In the genomic region with DNA sequence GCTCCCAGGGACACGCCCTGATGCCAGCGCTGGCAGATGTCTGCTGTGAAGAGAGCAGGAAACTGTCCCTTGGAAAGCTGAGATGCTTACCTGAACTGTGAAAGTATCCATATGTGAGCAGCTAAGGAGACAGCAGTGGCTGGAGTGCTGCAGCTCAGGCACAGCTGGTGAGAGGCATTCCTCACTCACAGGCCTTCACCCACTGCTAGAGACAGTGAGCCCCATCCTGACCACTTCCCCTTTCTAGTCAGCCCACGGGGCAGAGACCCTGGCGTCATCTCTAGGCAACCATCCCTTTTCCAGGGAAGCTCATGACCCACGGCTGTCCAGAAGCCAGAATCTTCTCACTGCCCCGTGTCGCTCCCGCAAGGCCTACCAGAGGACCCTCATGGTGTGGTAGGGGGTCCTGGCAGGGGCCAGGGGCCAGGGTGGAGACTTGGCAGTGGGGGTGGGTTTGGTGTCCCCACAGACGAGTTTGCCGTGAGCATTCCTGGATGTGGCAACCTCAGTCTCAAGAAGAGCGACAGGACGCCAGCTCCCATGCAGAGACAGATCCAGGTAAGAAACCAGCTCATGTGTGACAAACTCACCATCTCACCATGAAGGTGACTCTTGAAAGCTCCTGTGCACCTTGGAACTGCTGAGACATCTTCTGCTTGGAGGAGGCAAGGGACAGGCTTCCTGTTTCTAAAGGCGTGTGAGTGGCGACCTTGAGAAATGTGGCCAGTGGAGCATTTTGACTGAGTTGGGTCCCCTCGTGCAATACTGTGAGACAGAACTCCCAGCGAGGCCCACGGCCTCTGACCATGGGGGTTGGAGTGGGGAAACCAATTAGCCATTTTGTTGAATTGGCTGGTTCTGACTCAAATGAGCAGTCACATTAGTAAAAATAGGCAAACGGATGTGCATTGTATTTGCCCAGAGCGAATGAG, we compare ENCODE assay signal across 12 cellular contexts. TPM values are rescaled to one million over a fixed set of nuclear protein-coding genes. Genes with fewer than 3 reads are reported as not detected.
DNase-seq lines count a peak whose midpoint lies in the region; ATAC-seq, FAIRE-seq and TF ChIP-seq lines count a peak whose summit lies in the region.
"Had no signal": no experiment of that assay in that cellular context is flagged by ENCODE, and none has a peak within 500 bp of the region (broad histone marks: within the 10 kb centered on the region; RNA-seq: fewer than 3 reads in every experiment).

A gene (minus strand): TSS at position 216 of the 932 bp plus-strand sequence. CDS start 105 bp downstream, at position 111.

- peaks cover 3% of the 10 kb centered on the region for H3K9me3 Mint-ChIP-seq in progenitor cell of endocrine pancreas (ENCODE audit: low read depth)
- H3K9me3 Mint-ChIP-seq: neural progenitor cell had no signal

- POLR2A ChIA-PET in K562 (lab: Yijun Ruan, JAX): interaction anchor here (0.6 kb wide), 1 partner anchor 11 kb away, joined by 3 read pairs; no protein-coding TSS in a partner anchor

- WGBS in K562 (ENCODE audit: insufficient coverage, low coverage, missing lambda C conversion rate): 22% methylated on average over 15 of the region's 19 CpGs

- TF ChIP-seq EP300 in K562 (IDR thresholded peaks at IDR 0.05; ENCODE audit: low read length): no peak

- H2AFZ ChIP-seq in K562 (ENCODE audit: low read depth, low read length): no peak within 1 kb of the TSS
- H2AFZ ChIP-seq: neural progenitor cell had no signal

- DNase-seq in SIG-M5 treated with dmso at 0.1 percent for 504 hours (lab: John Stamatoyannopoulos, UW; ENCODE audit: unreplicated experiment): peak; percentile 74
- DNase-seq in SIG-M5 (lab: John Stamatoyannopoulos, UW): no peak
- DNase-seq in K562 (ENCODE audit: extremely low read depth in 1 of 4, low spot score in 3 of 4): no peak
- DNase-seq in substantia nigra (lab: John Stamatoyannopoulos, UW): peak in 24 of 49 donors; percentile 11 to 62 (median 22)
- DNase-seq in progenitor cell of endocrine pancreas (ENCODE audit: low spot score, unreplicated experiment): no peak
- DNase-seq in SHP77 (lab: John Stamatoyannopoulos, UW): no peak
- no peak for DNase-seq in NCI-H1694 treated with DMSO at 0.1 percent for 48 hours (lab: John Stamatoyannopoulos, UW)

- no peak for TF ChIP-seq RAD21 in K562 (CRISPR knock-in tag; conservative IDR thresholded peaks at IDR 0.05 in 1 of 2, IDR thresholded peaks at IDR 0.05 in 1 of 2)

- H3K9ac ChIP-seq in K562 (ENCODE audit: insufficient read depth in 1 of 2, low read depth in 2 of 2, low read length in 2 of 2): no peak within 1 kb of the TSS
- H3K9ac ChIP-seq: neural progenitor cell had no signal

- in situ Hi-C loops in K562 (cut with MboI): loop anchor here (25.0 kb wide), 1 partner anchor 1202 kb away; a partner anchor contains a TSS

- CTCF ChIA-PET in K562 (lab: Yijun Ruan, JAX; ENCODE audit: low intra/inter-chr PET ratio): no interaction called here

- H3K4me2 ChIP-seq in K562 (ENCODE audit: insufficient read depth, low read length): no peak within 1 kb of the TSS
- H3K4me2 ChIP-seq: A549, neural progenitor cell had no signal

- no peak within 1 kb of the TSS for H3K27ac ChIP-seq in K562 (ENCODE audit: extremely low read depth, low read depth, low read length)
- H3K27ac ChIP-seq in substantia nigra (ENCODE audit: low read depth, low read length, poor library complexity, severe bottlenecking): peak within 1 kb of the TSS; percentile 31
- H3K27ac ChIP-seq: A549, HL-60, neural progenitor cell had no signal

- TF ChIP-seq CTCF in K562 (IDR thresholded peaks at IDR 0.05 in 2 of 3, conservative IDR thresholded peaks at IDR 0.05 in 1 of 3; ENCODE audit: insufficient read depth in 2 of 3, low read depth in 1 of 3, low read length in 3 of 3) (no peak), progenitor cell of endocrine pancreas (IDR thresholded peaks at IDR 0.05; ENCODE audit: unreplicated experiment) (no peak)

- H3K27ac Mint-ChIP-seq in progenitor cell of endocrine pancreas: no peak within 1 kb of the TSS
- H3K27ac Mint-ChIP-seq: neural progenitor cell had no signal

- H3K9me3 ChIP-seq in K562 (replicated peaks; ENCODE audit: control insufficient read depth, insufficient read depth, low read depth, low read length): no peaks in the 10 kb centered on the region
- H3K9me3 ChIP-seq: A549 had no signal

- H3K36me3 ChIP-seq in K562 (ENCODE audit: control insufficient read depth, insufficient read depth, low read length): no peaks in the 10 kb centered on the region
- H3K36me3 ChIP-seq: neural progenitor cell had no signal

- peaks cover 17% of the 10 kb centered on the region for H3K36me3 Mint-ChIP-seq in progenitor cell of endocrine pancreas (ENCODE audit: insufficient read depth)

- ATAC-seq in HG03108 (IDR thresholded peaks at IDR 0.05; ENCODE audit: unreplicated experiment) (peak; percentile 51), K562 (no peak)
- ATAC-seq: A549 had no signal

- H3K4me3 ChIP-seq in K562: no peak within 1 kb of the TSS
- H3K4me3 ChIP-seq: A549, neural progenitor cell had no signal

- FAIRE-seq in K562 (lab: Jason Lieb, UNC): no peak
- FAIRE-seq: A549 had no signal

- BruUV-seq in K562 (replicated peaks; lab: Mats Ljungman, UMichigan): no TSS peak

- no peaks in the 10 kb centered on the region for H3K79me2 ChIP-seq in K562 (ENCODE audit: control insufficient read depth, insufficient read depth, low read length)

- intact Hi-C loops in K562 (cut with micrococcal nuclease): no loop called here

- no peak within 1 kb of the TSS for H3K4me3 Mint-ChIP-seq in progenitor cell of endocrine pancreas (ENCODE audit: low read depth)
- H3K4me3 Mint-ChIP-seq: neural progenitor cell had no signal

- no peaks in the 10 kb centered on the region for H3K27me3 Mint-ChIP-seq in progenitor cell of endocrine pancreas

- H3K4me1 Mint-ChIP-seq in progenitor cell of endocrine pancreas (ENCODE audit: low read depth): peaks cover 6% of the 10 kb centered on the region

- TF ChIP-seq POLR2A in K562 (conservative IDR thresholded peaks at IDR 0.05): no peak

- H3K4me1 ChIP-seq in K562 (replicated peaks in 1 of 2; ENCODE audit: control insufficient read depth in 2 of 2, insufficient read depth in 2 of 2, low read length in 2 of 2): no peaks in the 10 kb centered on the region; a peak in 1 of 5 replicates
- H3K4me1 ChIP-seq: neural progenitor cell had no signal

- no peaks in the 10 kb centered on the region for H3K9me1 ChIP-seq in K562 (ENCODE audit: control insufficient read depth, insufficient read depth, low read length)

- no peaks in the 10 kb centered on the region for H4K20me1 ChIP-seq in K562 (replicated peaks; ENCODE audit: control insufficient read depth, insufficient read depth, low read length)

- H3K27me3 ChIP-seq in K562 (ENCODE audit: control insufficient read depth in 2 of 2, insufficient read depth in 2 of 2, low read length in 2 of 2): peaks cover 0 to 12% of the 10 kb centered on the region in 2 experiments; a peak in 2 of 5 replicates
- H3K27me3 ChIP-seq: neural progenitor cell had no signal

TF ChIP-seq in K562, 482 proteins besides CTCF, POLR2A, EP300 and RAD21:
- TF ChIP-seq SPI1 (IDR thresholded peaks at IDR 0.05; ENCODE audit: borderline replicate concordance, low read depth, low read length) (peak; percentile 86), ARNT (IDR thresholded peaks at IDR 0.05) (no peak)
TF ChIP-seq in K562: peak in this region for 1.

RNA-seq across cellular contexts. Expression of the gene that starts here (rescaled TPM):
- not detected in 2 replicates for total RNA-seq in K562 (2011; cell fraction: chromatin; rRNA removed; ENCODE audit: low replicate concordance)
- total RNA-seq in K562 (2011; cell fraction: nucleolus; rRNA removed): not detected in 2 replicates
- total RNA-seq in K562 (2011; cell fraction: nucleoplasm; rRNA removed): not detected in 2 replicates
- total RNA-seq in K562 (2014; rRNA removed) (not detected in 2 replicates), K562 (2014; rRNA removed; fragmentation: Illumina TruSeq; extraction: Trizol) (not detected in 2 replicates), K562 (2015; rRNA removed; fragmentation: Illumina TruSeq; extraction: Trizol) (not detected in 2 replicates), K562 (2021) (0.07 and 0.11 TPM in 2 replicates), progenitor cell of endocrine pancreas (not detected in 2 replicates)
- polyA plus RNA-seq in K562 (2011; rRNA removed) (not detected in 2 replicates), K562 (2014; fragmentation: Illumina TruSeq; extraction: Trizol) (0.22 TPM in 1 of 2 replicates, not detected in the other), K562 (2014; fragmentation: Nextera tagmentation; extraction: Ambion mirVana) (under 1 TPM; 0.01 to 0.04 TPM), K562 (2014; rRNA removed) (not detected in 2 replicates)
- polyA plus RNA-seq in K562 (2011; cell fraction: cytosol; rRNA removed): not detected in 2 replicates
- polyA plus RNA-seq in K562 (2011; cell fraction: nucleus; rRNA removed): not detected in 2 replicates
- polyA plus RNA-seq in K562 (2012): 0.07 and 0.10 TPM in 2 replicates
- polyA minus RNA-seq in K562 (2011; rRNA and poly(A)+ RNA removed): not detected in 2 replicates
- polyA minus RNA-seq in K562 (2011; cell fraction: cytosol; rRNA and poly(A)+ RNA removed): not detected in 2 replicates
- not detected in 2 replicates for polyA minus RNA-seq in K562 (2011; cell fraction: nucleus; rRNA and poly(A)+ RNA removed)
- total RNA-seq: T-helper 2 cell treated with Interferon-gamma antibody and Interleukin-4, amounts not matched to agents 100 ng/mL and 5 ng/mL, for 36 hours had no signal
- polyA plus RNA-seq: A549 had no signal
